In genomic region chr12:113488322-113488721, GRCh38 we compare ENCODE assay signal across 29 cellular contexts. TPM values are rescaled to one million over a fixed set of nuclear protein-coding genes. Genes with fewer than 3 reads are reported as not detected.
A peak's percentile ranks its signal among the peaks of the same experiment; 100 is the strongest.
DNase-seq lines count a peak whose midpoint lies in the region; ATAC-seq, FAIRE-seq and TF ChIP-seq lines count a peak whose summit lies in the region.
"Had no signal": no experiment of that assay in that cellular context is flagged by ENCODE, and none has a peak within 500 bp of the region (broad histone marks: within the 10 kb centered on the region; RNA-seq: fewer than 3 reads in every experiment).

No MANE protein-coding gene starts in this region.

- peaks cover 2 to 21% (median 8%) of the 10 kb centered on the region in 3 experiments; a peak in 3 of 7 replicates for H3K36me3 Mint-ChIP-seq in H9 (ENCODE audit: insufficient read depth in 1 of 3, low read depth in 3 of 3)
- H3K36me3 Mint-ChIP-seq: CD14-positive monocyte; CD4-positive, alpha-beta memory T cell; CD4-positive, CD25-positive, alpha-beta regulatory T cell; CD8-positive, alpha-beta memory T cell had no signal

- no peaks in the 10 kb centered on the region for H3K9me3 ChIP-seq in HEK293 (ENCODE audit: control insufficient read depth, insufficient read depth, low read depth, low read length)
- no peaks in the 10 kb centered on the region for H3K9me3 ChIP-seq in K562 (replicated peaks; ENCODE audit: control insufficient read depth, insufficient read depth, low read depth, low read length)
- no peaks in the 10 kb centered on the region for H3K9me3 ChIP-seq in neuronal stem cell (replicated peaks in 1 of 2; ENCODE audit: control insufficient read depth in 2 of 2, insufficient read depth in 1 of 2, low read depth in 1 of 2, low read length in 2 of 2)
- no peaks in the 10 kb centered on the region for H3K9me3 ChIP-seq in H9 (ENCODE audit: control insufficient read depth, low read depth, low read length)
- H3K9me3 ChIP-seq: BE2C had no signal

- WGBS in K562 (ENCODE audit: insufficient coverage, low coverage, missing lambda C conversion rate), result 2% methylated on average over 3 of the region's 3 CpGs
- no CpG with 5 or more reads among the region's 3 CpGs for WGBS in neuronal stem cell (ENCODE audit: extremely low coverage in 2 of 2, insufficient read length in 2 of 2, insufficient replicate concordance in 1 of 2), 2 donors
- WGBS in H9 (ENCODE audit: extremely low coverage, insufficient read length, low lambda C conversion rate), result no CpG with 5 or more reads among the region's 3 CpGs

- H2BK15ac ChIP-seq in neuronal stem cell (ENCODE audit: low read length) (no peak overlapping the region), H9 (ENCODE audit: low read depth, low read length) (no peak overlapping the region)

- no peaks in the 10 kb centered on the region for H3K79me1 ChIP-seq in neuronal stem cell (ENCODE audit: low read depth, low read length)
- H3K79me1 ChIP-seq in H9 (ENCODE audit: insufficient read depth, low read depth, low read length, poor library complexity, severe bottlenecking), result no peaks in the 10 kb centered on the region

- H3K27me3 Mint-ChIP-seq in H9 (ENCODE audit: low read depth), result peaks cover 85% of the 10 kb centered on the region

- POLR2A ChIA-PET in HEK293 (lab: Yijun Ruan, JAX) (no interaction called here), K562 (lab: Yijun Ruan, JAX) (interaction anchor here (0.6 to 1.4 kb wide), 2 partner anchors 9 kb away, joined by 3 read pairs; no protein-coding TSS in a partner anchor)

- H4K20me1 ChIP-seq in K562 (replicated peaks; ENCODE audit: control insufficient read depth, insufficient read depth, low read length) (peaks cover 3% of the 10 kb centered on the region; the same call in 1 of the 2 replicates), H9 (ENCODE audit: control insufficient read depth, insufficient read depth, insufficient read length) (no peaks in the 10 kb centered on the region)
- H4K20me1 ChIP-seq: BLaER1 had no signal

- TF ChIP-seq POLR2A in K562 (conservative IDR thresholded peaks at IDR 0.05), result no peak

- H3K4me2 ChIP-seq in K562 (ENCODE audit: insufficient read depth, low read length) (no peak overlapping the region), neuronal stem cell (ENCODE audit: insufficient read depth, low read length, poor library complexity, severe bottlenecking) (no peak overlapping the region), H9 (ENCODE audit: insufficient read depth, insufficient read length, low read length) (no peak overlapping the region)
- H3K4me2 ChIP-seq: BLaER1 had no signal

- no peak overlapping the region for H4K91ac ChIP-seq in neuronal stem cell (ENCODE audit: low read depth, low read length, poor library complexity)
- no peak overlapping the region for H4K91ac ChIP-seq in H9 (ENCODE audit: insufficient read length, low read depth, low read length)

- H2BK5ac ChIP-seq in neuronal stem cell (ENCODE audit: low read length) (no peak overlapping the region), H9 (ENCODE audit: insufficient read length, low read length) (no peak overlapping the region)

- peak overlapping the region; percentile 11 for H2BK12ac ChIP-seq in neuronal stem cell (ENCODE audit: low read length)
- no peak overlapping the region for H2BK12ac ChIP-seq in H9 (ENCODE audit: insufficient read length, low read depth, low read length)

- H4K5ac ChIP-seq in H9 (ENCODE audit: insufficient read length, low read depth, low read length), result no peak overlapping the region

- no peak overlapping the region for H3K14ac ChIP-seq in neuronal stem cell (ENCODE audit: low read length)
- H3K14ac ChIP-seq in H9 (ENCODE audit: insufficient read depth, low read length), result no peak overlapping the region

- H3K4me3 Mint-ChIP-seq in H9, result no peak overlapping the region
- H3K4me3 Mint-ChIP-seq: CD14-positive monocyte; CD4-positive, alpha-beta memory T cell; CD4-positive, CD25-positive, alpha-beta regulatory T cell; CD8-positive, alpha-beta memory T cell had no signal

- H3K4me1 ChIP-seq in HEK293 (ENCODE audit: control insufficient read depth, insufficient read depth, low read length), result no peaks in the 10 kb centered on the region
- H3K4me1 ChIP-seq in K562 (replicated peaks in 1 of 2; ENCODE audit: control insufficient read depth in 2 of 2, insufficient read depth in 2 of 2, low read length in 2 of 2), result no peaks in the 10 kb centered on the region
- peaks cover 0 to 11% of the 10 kb centered on the region in 2 donors for H3K4me1 ChIP-seq in neuronal stem cell (ENCODE audit: control insufficient read depth in 2 of 2, insufficient read depth in 1 of 2, low read depth in 1 of 2, low read length in 2 of 2)
- 0 out of 2 replicates have a peak, but pooled peaks cover 3% of the 10 kb centered on the region for H3K4me1 ChIP-seq in H9 (ENCODE audit: insufficient read depth, low read length)
- H3K4me1 ChIP-seq: BE2C had no signal

- H3K9ac ChIP-seq in K562 (ENCODE audit: insufficient read depth in 1 of 2, low read depth in 2 of 2, low read length in 2 of 2) (no peak overlapping the region), neuronal stem cell (ENCODE audit: low read depth, low read length, poor library complexity) (no peak overlapping the region), H9 (ENCODE audit: extremely low read depth, insufficient read length, low read length) (no peak overlapping the region)
- H3K9ac ChIP-seq: BLaER1 had no signal

- no peak overlapping the region for H2BK20ac ChIP-seq in H9 (ENCODE audit: low read depth, low read length, poor library complexity, severe bottlenecking)

- in situ Hi-C loops in K562 (cut with MboI), result no loop called here

- FAIRE-seq in K562 (lab: Jason Lieb, UNC), result no peak
- FAIRE-seq: A204.1, GM12878, GM12892, GM18507 had no signal

- H3K27ac Mint-ChIP-seq in H9, result no peak overlapping the region; a peak in 1 of 7 replicates
- H3K27ac Mint-ChIP-seq: CD14-positive monocyte; CD4-positive, CD25-positive, alpha-beta regulatory T cell; CD8-positive, alpha-beta memory T cell had no signal

- DNase-seq in K562 (ENCODE audit: extremely low read depth in 1 of 4, low spot score in 3 of 4) (no peak), neuronal stem cell (ENCODE audit: low spot score) (no peak), H9 (no peak)
- DNase-seq: 8988T; ACHN; BE2C; C1 segment of cervical spinal cord; CD4-positive, alpha-beta memory T cell; CD4-positive, CD25-positive, alpha-beta regulatory T cell; CD8-positive, alpha-beta memory T cell; COR-L47; DMS 273 treated with DMSO at 0.1 percent for 48 hours; DMS153; DMS53; DMS79; DND-41; EL; GDM1 had no signal

- BruUV-seq in K562 (replicated peaks; lab: Mats Ljungman, UMichigan), result no TSS peak

- ATAC-seq in K562, result no peak
- no peak for ATAC-seq in HG02970 (IDR thresholded peaks at IDR 0.05; ENCODE audit: low FRiP score, unreplicated experiment)
- ATAC-seq: GM12878 had no signal

- no peaks in the 10 kb centered on the region for H3K9me1 ChIP-seq in K562 (ENCODE audit: control insufficient read depth, insufficient read depth, low read length)

- H3K27ac ChIP-seq in HEK293 (ENCODE audit: extremely low read depth, low read depth, low read length) (no peak overlapping the region), K562 (ENCODE audit: extremely low read depth, low read depth, low read length) (no peak overlapping the region), neuronal stem cell (replicated peaks; ENCODE audit: low read length) (no peak overlapping the region), H9 (ENCODE audit: insufficient read length, low read depth, low read length) (no peak overlapping the region)
- H3K27ac ChIP-seq: BLaER1 had no signal

- TF ChIP-seq RAD21 in K562 (CRISPR knock-in tag; conservative IDR thresholded peaks at IDR 0.05 in 1 of 2, IDR thresholded peaks at IDR 0.05 in 1 of 2), result no peak

- H3K4me1 Mint-ChIP-seq in H9, result peaks cover 34 to 36% of the 10 kb centered on the region in 2 experiments
- H3K4me1 Mint-ChIP-seq: CD14-positive monocyte; CD4-positive, alpha-beta memory T cell; CD4-positive, CD25-positive, alpha-beta regulatory T cell; CD8-positive, alpha-beta memory T cell had no signal

- H3K27me3 ChIP-seq in K562 (ENCODE audit: control insufficient read depth in 2 of 2, insufficient read depth in 2 of 2, low read length in 2 of 2) (peaks cover 2 to 25% of the 10 kb centered on the region in 2 experiments; a peak in 3 of 5 replicates), neuronal stem cell (ENCODE audit: control insufficient read depth in 3 of 3, insufficient read depth in 3 of 3, low read depth in 1 of 3, low read length in 3 of 3) (peaks cover 0 to 55% (median 2%) of the 10 kb centered on the region in 3 experiments), H9 (ENCODE audit: insufficient read depth, low read length) (peaks cover under 1% of the 10 kb centered on the region; the same call in 1 of the 2 replicates)
- H3K27me3 ChIP-seq: BLaER1 had no signal

- CTCF ChIA-PET in HEK293 (lab: Yijun Ruan, JAX), result no interaction called here
- CTCF ChIA-PET in K562 (lab: Yijun Ruan, JAX; ENCODE audit: low intra/inter-chr PET ratio), result no interaction called here

- H3K79me2 ChIP-seq in K562 (ENCODE audit: control insufficient read depth, insufficient read depth, low read length) (no peaks in the 10 kb centered on the region), H9 (ENCODE audit: insufficient read depth, low read length) (no peaks in the 10 kb centered on the region)

- peaks cover 12 to 13% of the 10 kb centered on the region in 2 experiments for H3K9me3 Mint-ChIP-seq in H9

- H3K23ac ChIP-seq in neuronal stem cell (ENCODE audit: low read depth, low read length, poor library complexity) (no peak overlapping the region), H9 (ENCODE audit: insufficient read length, low read depth, low read length) (no peak overlapping the region)

- no peak overlapping the region for H3K4me3 ChIP-seq in HEK293 (ENCODE audit: low read depth, low read length)
- no peak overlapping the region for H3K4me3 ChIP-seq in K562
- H3K4me3 ChIP-seq in neuronal stem cell (ENCODE audit: low read length in 2 of 2), result no peak overlapping the region
- H3K4me3 ChIP-seq: BLaER1, GM12878 had no signal

- no peaks in the 10 kb centered on the region for H3K36me3 ChIP-seq in HEK293 (ENCODE audit: control insufficient read depth in 2 of 2, insufficient read depth in 1 of 2, low read length in 2 of 2)
- H3K36me3 ChIP-seq in K562 (ENCODE audit: control insufficient read depth, insufficient read depth, low read length), result no peaks in the 10 kb centered on the region
- H3K36me3 ChIP-seq in neuronal stem cell (replicated peaks in 1 of 2; ENCODE audit: control insufficient read depth in 2 of 2, insufficient read depth in 2 of 2, low read length in 2 of 2), result no peaks in the 10 kb centered on the region
- H3K36me3 ChIP-seq: BE2C, BLaER1 had no signal

- H4K8ac ChIP-seq in neuronal stem cell (ENCODE audit: low read depth, low read length) (no peak overlapping the region), H9 (replicated peaks; ENCODE audit: insufficient read length, low read depth, low read length) (no peak overlapping the region)

- no peak overlapping the region for H3K18ac ChIP-seq in neuronal stem cell (ENCODE audit: low read length)
- no peak overlapping the region for H3K18ac ChIP-seq in H9 (ENCODE audit: insufficient read length, low read depth, low read length)

- H2AK5ac ChIP-seq in neuronal stem cell (ENCODE audit: low read depth, low read length) (no peak overlapping the region), H9 (ENCODE audit: insufficient read length, low read length) (no peak overlapping the region)

- H2BK120ac ChIP-seq in neuronal stem cell (ENCODE audit: low read depth, low read length) (no peak overlapping the region), H9 (ENCODE audit: low read depth, low read length, poor library complexity, severe bottlenecking) (no peak overlapping the region)

- no peak for TF ChIP-seq CTCF in HEK293 (tag by site-specific recombination; IDR thresholded peaks at IDR 0.05)
- no peak for TF ChIP-seq CTCF in K562 (IDR thresholded peaks at IDR 0.05 in 2 of 3, conservative IDR thresholded peaks at IDR 0.05 in 1 of 3; ENCODE audit: insufficient read depth in 2 of 3, low read depth in 1 of 3, low read length in 3 of 3)
- TF ChIP-seq CTCF in H9 (conservative IDR thresholded peaks at IDR 0.05), result no peak

- no peak overlapping the region for H2AFZ ChIP-seq in K562 (ENCODE audit: low read depth, low read length)
- no peak overlapping the region for H2AFZ ChIP-seq in neuronal stem cell (ENCODE audit: low read length)
- no peak overlapping the region for H2AFZ ChIP-seq in H9 (ENCODE audit: low read length)

- H3K4ac ChIP-seq in neuronal stem cell (ENCODE audit: low read length) (peak overlapping the region; percentile 8), H9 (ENCODE audit: low read depth, low read length) (no peak overlapping the region)

- no peak overlapping the region for H3K56ac ChIP-seq in H9 (ENCODE audit: insufficient read length, low read depth, low read length)

- TF ChIP-seq EP300 in K562 (IDR thresholded peaks at IDR 0.05; ENCODE audit: low read length), result no peak

- H3T11ph ChIP-seq in H9 (ENCODE audit: low read length), result no peak overlapping the region

- intact Hi-C loops in K562 (cut with micrococcal nuclease), result no loop called here

- no peaks in the 10 kb centered on the region for H3K23me2 ChIP-seq in H9 (ENCODE audit: insufficient read length, low read depth, low read length, poor library complexity, severe bottlenecking)

RNA-seq across cellular contexts. Expression of gene LHX5, which starts 16.7 kb away (rescaled TPM):
- total RNA-seq in K562 (2011; cell fraction: chromatin; rRNA removed; ENCODE audit: low replicate concordance), result 0.25 TPM in 1 of 2 replicates, not detected in the other
- total RNA-seq in K562 (2011; cell fraction: nucleolus; rRNA removed), result 0.13 and 0.17 TPM in 2 replicates
- total RNA-seq in K562 (2011; cell fraction: nucleoplasm; rRNA removed), result not detected in 2 replicates
- total RNA-seq in K562 (2014; rRNA removed) (0.05 TPM in 1 of 2 replicates, not detected in the other), K562 (2014; rRNA removed; fragmentation: Illumina TruSeq; extraction: Trizol) (not detected in 2 replicates), K562 (2015; rRNA removed; fragmentation: Illumina TruSeq; extraction: Trizol) (not detected in 2 replicates), K562 (2021) (0.04 and 0.16 TPM in 2 replicates), H9 (2021) (1.9 and 2.1 TPM in 2 replicates)
- polyA plus RNA-seq in K562 (2011; rRNA removed) (0.09 and 0.17 TPM in 2 replicates), K562 (2014; fragmentation: Illumina TruSeq; extraction: Trizol) (not detected in 2 replicates), K562 (2014; fragmentation: Nextera tagmentation; extraction: Ambion mirVana) (not detected), K562 (2014; rRNA removed) (0.08 TPM in 1 of 2 replicates, not detected in the other)
- 0.24 and 0.64 TPM in 2 replicates for polyA plus RNA-seq in K562 (2011; cell fraction: cytosol; rRNA removed)
- polyA plus RNA-seq in K562 (2011; cell fraction: nucleus; rRNA removed), result 0.25 and 0.34 TPM in 2 replicates
- 0.03 and 0.08 TPM in 2 replicates for polyA plus RNA-seq in K562 (2012)
- not detected in 2 replicates for polyA minus RNA-seq in K562 (2011; rRNA and poly(A)+ RNA removed)
- polyA minus RNA-seq in K562 (2011; cell fraction: cytosol; rRNA and poly(A)+ RNA removed), result not detected in 2 replicates
- 0.13 TPM in 1 of 2 replicates, not detected in the other for polyA minus RNA-seq in K562 (2011; cell fraction: nucleus; rRNA and poly(A)+ RNA removed)
- polyA plus RNA-seq in neuronal stem cell (2013, experiment 1 of 2), result 8.4 TPM
- 8.3 TPM for polyA plus RNA-seq in neuronal stem cell (2013, experiment 2 of 2)
- total RNA-seq: A673; CD4-positive, alpha-beta memory T cell; CD4-positive, CD25-positive, alpha-beta regulatory T cell; CD8-positive, alpha-beta memory T cell; G401; GM12878 had no signal
- polyA plus RNA-seq: AG04450; CD14-positive monocyte; CD4-positive, alpha-beta memory T cell; CD4-positive, CD25-positive, alpha-beta regulatory T cell; CD8-positive, alpha-beta memory T cell had no signal

Comparison
In these comparisons a context has a peak if more than half of its experiments do, and no peak if none do; other contexts are left out.
1. Of the 44 proteins assayed by ChIP-seq in both K562 and HEK293: peak only in K562: none; only in HEK293: ATF2; in both: none; in neither: 43.